In the genomic region with DNA sequence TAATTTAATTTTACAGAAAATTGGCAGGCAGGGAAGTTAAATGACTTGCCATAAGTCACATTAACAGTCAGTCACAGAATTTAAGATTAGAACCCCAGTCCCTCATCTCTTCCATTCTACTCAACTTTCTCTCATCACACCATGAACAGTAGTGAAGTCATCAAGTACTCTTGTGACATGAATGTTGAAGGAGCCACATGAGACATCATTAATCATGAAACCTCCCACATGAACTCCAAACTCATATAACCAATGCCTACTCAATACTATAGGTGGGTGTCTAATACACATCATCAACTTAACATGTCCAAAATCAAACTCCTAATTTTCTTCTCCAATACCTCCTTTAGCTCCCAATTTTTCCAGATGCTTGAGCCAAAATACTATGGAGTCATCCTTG, we compare ENCODE assay signal across 28 cellular contexts. TPM values are rescaled to one million over a fixed set of nuclear protein-coding genes. Genes with fewer than 3 reads are reported as not detected.
DNase-seq lines count a peak whose midpoint lies in the region; ATAC-seq, FAIRE-seq and TF ChIP-seq lines count a peak whose summit lies in the region.
"Had no signal": no experiment of that assay in that cellular context is flagged by ENCODE, and none has a peak within 500 bp of the region (broad histone marks: within the 10 kb centered on the region; RNA-seq: fewer than 3 reads in every experiment).

No MANE protein-coding gene starts in this region.

- no peaks in the 10 kb centered on the region for H3K27me3 ChIP-seq in CD8-positive, alpha-beta T cell (ENCODE audit: insufficient read depth, low read length)
- H3K27me3 ChIP-seq: testis, vagina had no signal

- POLR2A ChIA-PET in activated CD4-positive, alpha-beta memory T cell treated with anti-CD3 and anti-CD28 coated beads for 36 hours (lab: Charles Lee), result interaction anchor here (2.6 kb wide), 1 partner anchor 19 kb away, joined by 8 read pairs; a partner anchor contains a TSS
- POLR2A ChIA-PET in activated CD4-positive, alpha-beta memory T cell treated with anti-CD3 and anti-CD28 coated beads, Interleukin-2, amount 10 ng/mL, durations not matched to agents 7 days and 5 days (lab: Charles Lee), result interaction anchor here (1.3 to 1.7 kb wide), 2 partner anchors 17 to 20 kb away, joined by 4 to 5 read pairs; a partner anchor contains a TSS
- POLR2A ChIA-PET in CD8-positive, alpha-beta T cell (lab: Charles Lee), result interaction anchor here (0.8 kb wide), 1 partner anchor 9 kb away, joined by 3 read pairs; no protein-coding TSS in a partner anchor

- TF ChIP-seq CTCF in CD8-positive, alpha-beta T cell (IDR thresholded peaks at IDR 0.05), result no peak
- no peak for TF ChIP-seq CTCF in natural killer cell (IDR thresholded peaks at IDR 0.05)

- H3K4me3 ChIP-seq in CD8-positive, alpha-beta T cell (ENCODE audit: low read depth, low read length), result no peak overlapping the region
- H3K4me3 ChIP-seq: A549, PC-9, testis, vagina had no signal

- peak overlapping the region; percentile 46 for H3K27ac Mint-ChIP-seq in activated CD4-positive, alpha-beta memory T cell treated with anti-CD3 and anti-CD28 coated beads for 36 hours
- H3K27ac Mint-ChIP-seq in activated CD4-positive, alpha-beta memory T cell treated with anti-CD3 and anti-CD28 coated beads, Interleukin-2, amount 10 ng/mL, durations not matched to agents 7 days and 5 days, result no peak overlapping the region
- H3K27ac Mint-ChIP-seq in CD8-positive, alpha-beta T cell, result peak overlapping the region; percentile 68
- peak overlapping the region; percentile 83 for H3K27ac Mint-ChIP-seq in activated naive CD8-positive, alpha-beta T cell
- H3K27ac Mint-ChIP-seq in natural killer cell, result peak overlapping the region; percentile 14 to 51
- H3K27ac Mint-ChIP-seq: brain had no signal

- no peak for FAIRE-seq in frontal cortex (lab: Jason Lieb, UNC)
- FAIRE-seq: A549, small intestine, TTC549 had no signal

- peaks cover 37% of the 10 kb centered on the region for H3K4me1 ChIP-seq in CD8-positive, alpha-beta T cell (ENCODE audit: insufficient read depth, low read length)
- H3K4me1 ChIP-seq: A549 had no signal

- no peak overlapping the region for H3K4me3 Mint-ChIP-seq in activated CD4-positive, alpha-beta memory T cell treated with anti-CD3 and anti-CD28 coated beads for 36 hours
- H3K4me3 Mint-ChIP-seq in activated CD4-positive, alpha-beta memory T cell treated with anti-CD3 and anti-CD28 coated beads, Interleukin-2, amount 10 ng/mL, durations not matched to agents 7 days and 5 days, result no peak overlapping the region
- H3K4me3 Mint-ChIP-seq in CD8-positive, alpha-beta T cell, result no peak overlapping the region
- peak overlapping the region; percentile 28 for H3K4me3 Mint-ChIP-seq in activated naive CD8-positive, alpha-beta T cell
- H3K4me3 Mint-ChIP-seq in natural killer cell, result no peak overlapping the region
- H3K4me3 Mint-ChIP-seq: brain had no signal

- peaks cover 64% of the 10 kb centered on the region for H3K4me1 Mint-ChIP-seq in activated CD4-positive, alpha-beta memory T cell treated with anti-CD3 and anti-CD28 coated beads for 36 hours (ENCODE audit: low read depth)
- H3K4me1 Mint-ChIP-seq in activated CD4-positive, alpha-beta memory T cell treated with anti-CD3 and anti-CD28 coated beads, Interleukin-2, amount 10 ng/mL, durations not matched to agents 7 days and 5 days, result peaks cover 30% of the 10 kb centered on the region
- peaks cover 66% of the 10 kb centered on the region for H3K4me1 Mint-ChIP-seq in CD8-positive, alpha-beta T cell (ENCODE audit: low read depth)
- H3K4me1 Mint-ChIP-seq in activated naive CD8-positive, alpha-beta T cell (ENCODE audit: low read depth), result peaks cover 61% of the 10 kb centered on the region
- peaks cover 48 to 61% of the 10 kb centered on the region in 2 donors for H3K4me1 Mint-ChIP-seq in natural killer cell
- H3K4me1 Mint-ChIP-seq: brain had no signal

- H3K27me3 Mint-ChIP-seq in activated CD4-positive, alpha-beta memory T cell treated with anti-CD3 and anti-CD28 coated beads for 36 hours, result no peaks in the 10 kb centered on the region
- H3K27me3 Mint-ChIP-seq in activated CD4-positive, alpha-beta memory T cell treated with anti-CD3 and anti-CD28 coated beads, Interleukin-2, amount 10 ng/mL, durations not matched to agents 7 days and 5 days, result no peaks in the 10 kb centered on the region
- no peaks in the 10 kb centered on the region for H3K27me3 Mint-ChIP-seq in CD8-positive, alpha-beta T cell (ENCODE audit: low read depth)
- H3K27me3 Mint-ChIP-seq in activated naive CD8-positive, alpha-beta T cell, result no peaks in the 10 kb centered on the region
- no peaks in the 10 kb centered on the region for H3K27me3 Mint-ChIP-seq in natural killer cell (ENCODE audit: low read depth in 2 of 2)
- H3K27me3 Mint-ChIP-seq: brain; effector memory CD8-positive, alpha-beta T cell had no signal

- H3K9me3 Mint-ChIP-seq in activated CD4-positive, alpha-beta memory T cell treated with anti-CD3 and anti-CD28 coated beads for 36 hours, result peaks cover 5% of the 10 kb centered on the region
- no peaks in the 10 kb centered on the region for H3K9me3 Mint-ChIP-seq in activated CD4-positive, alpha-beta memory T cell treated with anti-CD3 and anti-CD28 coated beads, Interleukin-2, amount 10 ng/mL, durations not matched to agents 7 days and 5 days
- no peaks in the 10 kb centered on the region for H3K9me3 Mint-ChIP-seq in CD8-positive, alpha-beta T cell
- H3K9me3 Mint-ChIP-seq in activated naive CD8-positive, alpha-beta T cell (ENCODE audit: low read depth), result peaks cover 5% of the 10 kb centered on the region
- no peaks in the 10 kb centered on the region for H3K9me3 Mint-ChIP-seq in natural killer cell
- H3K9me3 Mint-ChIP-seq: effector memory CD8-positive, alpha-beta T cell had no signal

- no peak for ATAC-seq in CD8-positive, alpha-beta T cell
- no peak for ATAC-seq in natural killer cell
- ATAC-seq: A549; effector memory CD8-positive, alpha-beta T cell; left cardiac atrium had no signal

- DNase-seq in activated CD4-positive, alpha-beta memory T cell treated with anti-CD3 and anti-CD28 coated beads for 36 hours, result no peak
- no peak for DNase-seq in activated CD4-positive, alpha-beta memory T cell treated with anti-CD3 and anti-CD28 coated beads, Interleukin-2, amount 10 ng/mL, durations not matched to agents 7 days and 5 days
- no peak for DNase-seq in CD8-positive, alpha-beta T cell
- DNase-seq in natural killer cell (no peak), frontal cortex (ENCODE audit: low spot score in 2 of 2) (no peak), ecto neural progenitor cell (ENCODE audit: low spot score) (no peak), midbrain (lab: John Stamatoyannopoulos, UW) (no peak)
- DNase-seq: activated CD4-positive, alpha-beta T cell treated with anti-CD3 and anti-CD28 coated beads for 48 hours; COR-L47; effector memory CD8-positive, alpha-beta T cell; H7; KBM-7; left cardiac atrium; MM.1S; NCI-H1694; NCI-H2171 treated with DMSO at 0.1 percent for 48 hours; NCI-H524; occipital lobe; PC-9; SIG-M5; small intestine; stimulated activated CD4-positive, alpha-beta T cell treated with anti-CD3 and anti-CD28 coated beads, Interleukin-2, amount 100 ng/mL, for 24 hours; testis had no signal

- no peak overlapping the region for H3K27ac ChIP-seq in CD8-positive, alpha-beta T cell (ENCODE audit: low read depth, low read length)
- H3K27ac ChIP-seq: A549, PC-9, testis, vagina had no signal

- intact Hi-C loops in activated CD4-positive, alpha-beta memory T cell treated with anti-CD3 and anti-CD28 coated beads for 36 hours (cut with micrococcal nuclease), result loop anchor here (1.0 to 2.0 kb wide), 3 partner anchors 9 to 19 kb away; a partner anchor contains a TSS
- intact Hi-C loops in CD8-positive, alpha-beta T cell (cut with DNase I, micrococcal nuclease), result loop anchor here in 1 of 2 experiments (5.0 kb wide), 1 partner anchor 35 kb away; no protein-coding TSS in a partner anchor
- intact Hi-C loops in natural killer cell (cut with micrococcal nuclease), result no loop called here

- peaks cover 18% of the 10 kb centered on the region for H3K36me3 ChIP-seq in CD8-positive, alpha-beta T cell (ENCODE audit: insufficient read depth, low read length)

- CTCF ChIA-PET in activated CD4-positive, alpha-beta memory T cell treated with anti-CD3 and anti-CD28 coated beads for 36 hours (lab: Charles Lee), result interaction anchor here (1.2 kb wide), 1 partner anchor 9 kb away, joined by 4 read pairs; no protein-coding TSS in a partner anchor
- CTCF ChIA-PET in activated CD4-positive, alpha-beta memory T cell treated with anti-CD3 and anti-CD28 coated beads, Interleukin-2, amount 10 ng/mL, durations not matched to agents 7 days and 5 days (lab: Charles Lee), result interaction anchor here (1.3 kb wide), 1 partner anchor 9 kb away, joined by 3 read pairs; no protein-coding TSS in a partner anchor
- CTCF ChIA-PET in CD8-positive, alpha-beta T cell (lab: Charles Lee), result no interaction called here

- peaks cover 49% of the 10 kb centered on the region for H3K36me3 Mint-ChIP-seq in activated CD4-positive, alpha-beta memory T cell treated with anti-CD3 and anti-CD28 coated beads for 36 hours
- peaks cover 72% of the 10 kb centered on the region for H3K36me3 Mint-ChIP-seq in activated CD4-positive, alpha-beta memory T cell treated with anti-CD3 and anti-CD28 coated beads, Interleukin-2, amount 10 ng/mL, durations not matched to agents 7 days and 5 days (ENCODE audit: low read depth)
- peaks cover 79% of the 10 kb centered on the region for H3K36me3 Mint-ChIP-seq in CD8-positive, alpha-beta T cell
- H3K36me3 Mint-ChIP-seq in activated naive CD8-positive, alpha-beta T cell, result peaks cover 31% of the 10 kb centered on the region
- H3K36me3 Mint-ChIP-seq in natural killer cell, result no peaks in the 10 kb centered on the region

- H3K9me3 ChIP-seq in CD8-positive, alpha-beta T cell (ENCODE audit: low read length), result no peaks in the 10 kb centered on the region
- H3K9me3 ChIP-seq: A549, testis, vagina had no signal

RNA-seq across cellular contexts. Expression of a gene that starts 19.5 kb away (rescaled TPM):
- 10 to 100 TPM; 37.4 to 38.7 TPM for total RNA-seq in activated CD4-positive, alpha-beta memory T cell treated with anti-CD3 and anti-CD28 coated beads for 36 hours
- total RNA-seq in activated CD4-positive, alpha-beta memory T cell treated with anti-CD3 and anti-CD28 coated beads, Interleukin-2, amount 10 ng/mL, durations not matched to agents 7 days and 5 days, result 10 to 100 TPM; 74.5 TPM
- 100 to 1,000 TPM; 131 to 136 TPM for total RNA-seq in CD8-positive, alpha-beta T cell
- total RNA-seq in natural killer cell (100 to 1,000 TPM; 121 to 130 (median 125) TPM), frontal cortex (35.1 TPM)
